1 cellular context compared by ENCODE assay signal in the genomic region with DNA sequence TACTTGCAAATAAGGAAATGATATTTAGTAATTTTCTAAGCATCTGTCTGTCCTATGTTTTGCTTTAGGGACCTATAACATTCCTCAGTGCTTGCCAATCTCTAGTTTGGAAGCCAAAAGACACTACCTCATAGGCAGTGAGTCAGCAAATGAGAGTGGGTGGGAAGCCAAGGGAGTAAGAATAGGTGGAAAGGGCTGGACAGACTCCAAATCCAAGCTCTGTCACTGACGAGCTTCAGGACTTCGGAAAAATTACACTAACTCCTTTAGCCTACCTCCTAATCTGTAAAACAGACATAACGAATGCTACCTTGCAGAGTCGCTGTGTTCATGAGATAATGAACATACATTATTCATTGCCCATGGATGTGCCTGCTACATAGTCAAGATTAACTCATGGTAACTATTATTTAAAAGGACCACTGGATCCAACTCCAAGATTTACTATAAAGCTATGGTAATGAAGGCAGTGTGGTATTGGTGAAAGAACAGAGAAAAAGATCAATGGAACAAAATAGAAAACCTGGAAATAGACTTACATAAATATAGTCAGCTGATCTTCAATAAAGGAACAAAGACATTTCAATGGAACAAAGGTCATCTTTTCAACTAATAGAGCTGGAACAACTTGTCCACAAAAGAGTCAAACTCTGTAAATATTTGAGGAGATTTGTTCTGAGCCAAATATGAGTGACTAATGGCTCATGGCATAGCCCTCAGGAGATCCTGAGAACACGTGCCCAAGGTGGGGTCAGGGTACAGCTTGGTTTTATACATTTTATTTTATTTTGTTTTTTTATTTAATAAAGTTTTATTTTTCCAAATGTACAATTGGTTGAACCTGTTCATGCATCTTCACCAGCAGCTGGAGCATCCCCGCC.
TF ChIP-seq lines count a peak whose summit lies in the region.

No MANE protein-coding gene starts in this region.

TF ChIP-seq in HEK293, 187 proteins besides CTCF, POLR2A, EP300 and RAD21 (continued from another document and continues in another):
- no peak for TF ChIP-seq ZNF169 (tag by site-specific recombination; IDR thresholded peaks at IDR 0.05)
- no peak for TF ChIP-seq ZNF792 (tag by site-specific recombination; IDR thresholded peaks at IDR 0.05)
- peak; percentile 75 for TF ChIP-seq KLF10 (tag by site-specific recombination; IDR thresholded peaks at IDR 0.05)
- TF ChIP-seq ZNF391 (tag by site-specific recombination; IDR thresholded peaks at IDR 0.05; ENCODE audit: borderline replicate concordance, low read depth): no peak
- TF ChIP-seq SALL2 (tag by site-specific recombination; IDR thresholded peaks at IDR 0.05; ENCODE audit: borderline replicate concordance): no peak
- TF ChIP-seq ZNF561 (tag by site-specific recombination; IDR thresholded peaks at IDR 0.05; ENCODE audit: borderline replicate concordance): no peak
- TF ChIP-seq ZNF658 (tag by site-specific recombination; IDR thresholded peaks at IDR 0.05): no peak
- no peak for TF ChIP-seq MYNN (tag by site-specific recombination; IDR thresholded peaks at IDR 0.05; ENCODE audit: borderline replicate concordance)
- no peak for TF ChIP-seq ZXDB (tag by site-specific recombination; IDR thresholded peaks at IDR 0.05)
- TF ChIP-seq, protein P1, sequence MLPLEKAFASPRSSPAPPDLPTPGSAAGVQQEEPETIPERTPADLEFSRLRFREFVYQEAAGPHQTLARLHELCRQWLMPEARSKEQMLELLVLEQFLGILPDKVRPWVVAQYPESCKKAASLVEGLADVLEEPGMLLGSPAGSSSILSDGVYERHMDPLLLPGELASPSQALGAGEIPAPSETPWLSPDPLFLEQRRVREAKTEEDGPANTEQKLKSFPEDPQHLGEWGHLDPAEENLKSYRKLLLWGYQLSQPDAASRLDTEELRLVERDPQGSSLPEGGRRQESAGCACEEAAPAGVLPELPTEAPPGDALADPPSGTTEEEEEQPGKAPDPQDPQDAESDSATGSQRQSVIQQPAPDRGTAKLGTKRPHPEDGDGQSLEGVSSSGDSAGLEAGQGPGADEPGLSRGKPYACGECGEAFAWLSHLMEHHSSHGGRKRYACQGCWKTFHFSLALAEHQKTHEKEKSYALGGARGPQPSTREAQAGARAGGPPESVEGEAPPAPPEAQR (tag by site-specific recombination; IDR thresholded peaks at IDR 0.05): no peak
- peak; percentile 25; the same call in 1 of the 2 replicates for TF ChIP-seq SP3 (tag by site-specific recombination; IDR thresholded peaks at IDR 0.05)
- TF ChIP-seq ZNF280C (tag by site-specific recombination; IDR thresholded peaks at IDR 0.05): no peak
- no peak for TF ChIP-seq ZNF768 (tag by site-specific recombination; IDR thresholded peaks at IDR 0.05)
- TF ChIP-seq KLF16 (tag by site-specific recombination; IDR thresholded peaks at IDR 0.05): no peak
- no peak for TF ChIP-seq ZNF747 (tag by site-specific recombination; IDR thresholded peaks at IDR 0.05)
- peak; percentile 76 for TF ChIP-seq INSM2 (tag by site-specific recombination; IDR thresholded peaks at IDR 0.05)
- TF ChIP-seq, protein P2, sequence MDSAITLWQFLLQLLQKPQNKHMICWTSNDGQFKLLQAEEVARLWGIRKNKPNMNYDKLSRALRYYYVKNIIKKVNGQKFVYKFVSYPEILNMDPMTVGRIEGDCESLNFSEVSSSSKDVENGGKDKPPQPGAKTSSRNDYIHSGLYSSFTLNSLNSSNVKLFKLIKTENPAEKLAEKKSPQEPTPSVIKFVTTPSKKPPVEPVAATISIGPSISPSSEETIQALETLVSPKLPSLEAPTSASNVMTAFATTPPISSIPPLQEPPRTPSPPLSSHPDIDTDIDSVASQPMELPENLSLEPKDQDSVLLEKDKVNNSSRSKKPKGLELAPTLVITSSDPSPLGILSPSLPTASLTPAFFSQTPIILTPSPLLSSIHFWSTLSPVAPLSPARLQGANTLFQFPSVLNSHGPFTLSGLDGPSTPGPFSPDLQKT (IDR thresholded peaks at IDR 0.05; ENCODE audit: borderline replicate concordance, low read depth, low read length): no peak
- TF ChIP-seq IKZF3 (tag by site-specific recombination; IDR thresholded peaks at IDR 0.05): no peak
- TF ChIP-seq HOXD13 (CRISPR knock-in tag; IDR thresholded peaks at IDR 0.05; ENCODE audit: borderline replicate concordance): peak; percentile 82; the same call in 1 of the 2 replicates
- TF ChIP-seq ZNF132 (tag by site-specific recombination; IDR thresholded peaks at IDR 0.05; ENCODE audit: borderline replicate concordance): no peak
- no peak for TF ChIP-seq ZNF404 (tag by site-specific recombination; IDR thresholded peaks at IDR 0.05)
- TF ChIP-seq GLIS1 (tag by site-specific recombination; IDR thresholded peaks at IDR 0.05): peak; percentile 44; the same call in 1 of the 2 replicates
- TF ChIP-seq ZNF266 (tag by site-specific recombination; IDR thresholded peaks at IDR 0.05; ENCODE audit: low read depth): no peak
- no peak for TF ChIP-seq ZNF624 (tag by site-specific recombination; IDR thresholded peaks at IDR 0.05)
- TF ChIP-seq, protein P3, sequence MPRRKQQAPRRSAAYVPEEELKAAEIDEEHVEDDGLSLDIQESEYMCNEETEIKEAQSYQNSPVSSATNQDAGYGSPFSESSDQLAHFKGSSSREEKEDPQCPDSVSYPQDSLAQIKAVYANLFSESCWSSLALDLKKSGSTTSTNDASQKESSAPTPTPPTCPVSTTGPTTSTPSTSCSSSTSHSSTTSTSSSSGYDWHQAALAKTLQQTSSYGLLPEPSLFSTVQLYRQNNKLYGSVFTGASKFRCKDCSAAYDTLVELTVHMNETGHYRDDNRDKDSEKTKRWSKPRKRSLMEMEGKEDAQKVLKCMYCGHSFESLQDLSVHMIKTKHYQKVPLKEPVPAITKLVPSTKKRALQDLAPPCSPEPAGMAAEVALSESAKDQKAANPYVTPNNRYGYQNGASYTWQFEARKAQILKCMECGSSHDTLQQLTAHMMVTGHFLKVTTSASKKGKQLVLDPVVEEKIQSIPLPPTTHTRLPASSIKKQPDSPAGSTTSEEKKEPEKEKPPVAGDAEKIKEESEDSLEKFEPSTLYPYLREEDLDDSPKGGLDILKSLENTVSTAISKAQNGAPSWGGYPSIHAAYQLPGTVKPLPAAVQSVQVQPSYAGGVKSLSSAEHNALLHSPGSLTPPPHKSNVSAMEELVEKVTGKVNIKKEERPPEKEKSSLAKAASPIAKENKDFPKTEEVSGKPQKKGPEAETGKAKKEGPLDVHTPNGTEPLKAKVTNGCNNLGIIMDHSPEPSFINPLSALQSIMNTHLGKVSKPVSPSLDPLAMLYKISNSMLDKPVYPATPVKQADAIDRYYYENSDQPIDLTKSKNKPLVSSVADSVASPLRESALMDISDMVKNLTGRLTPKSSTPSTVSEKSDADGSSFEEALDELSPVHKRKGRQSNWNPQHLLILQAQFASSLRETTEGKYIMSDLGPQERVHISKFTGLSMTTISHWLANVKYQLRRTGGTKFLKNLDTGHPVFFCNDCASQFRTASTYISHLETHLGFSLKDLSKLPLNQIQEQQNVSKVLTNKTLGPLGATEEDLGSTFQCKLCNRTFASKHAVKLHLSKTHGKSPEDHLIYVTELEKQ (tag by site-specific recombination; IDR thresholded peaks at IDR 0.05; ENCODE audit: borderline replicate concordance): 0 out of 2 replicates have a peak, but pooled peaks have one; percentile 64
- no peak for TF ChIP-seq ZNF155 (tag by site-specific recombination; IDR thresholded peaks at IDR 0.05)
- no peak for TF ChIP-seq ZNF571 (tag by site-specific recombination; IDR thresholded peaks at IDR 0.05)
- no peak for TF ChIP-seq ZNF112 (tag by site-specific recombination; IDR thresholded peaks at IDR 0.05)
- no peak for TF ChIP-seq ZBTB20 (tag by site-specific recombination; IDR thresholded peaks at IDR 0.05)
- no peak for TF ChIP-seq MEIS1 (CRISPR knock-in tag; IDR thresholded peaks at IDR 0.05; ENCODE audit: borderline replicate concordance)
- TF ChIP-seq ZNF670 (tag by site-specific recombination; IDR thresholded peaks at IDR 0.05; ENCODE audit: low read depth): no peak
- TF ChIP-seq, protein P4, sequence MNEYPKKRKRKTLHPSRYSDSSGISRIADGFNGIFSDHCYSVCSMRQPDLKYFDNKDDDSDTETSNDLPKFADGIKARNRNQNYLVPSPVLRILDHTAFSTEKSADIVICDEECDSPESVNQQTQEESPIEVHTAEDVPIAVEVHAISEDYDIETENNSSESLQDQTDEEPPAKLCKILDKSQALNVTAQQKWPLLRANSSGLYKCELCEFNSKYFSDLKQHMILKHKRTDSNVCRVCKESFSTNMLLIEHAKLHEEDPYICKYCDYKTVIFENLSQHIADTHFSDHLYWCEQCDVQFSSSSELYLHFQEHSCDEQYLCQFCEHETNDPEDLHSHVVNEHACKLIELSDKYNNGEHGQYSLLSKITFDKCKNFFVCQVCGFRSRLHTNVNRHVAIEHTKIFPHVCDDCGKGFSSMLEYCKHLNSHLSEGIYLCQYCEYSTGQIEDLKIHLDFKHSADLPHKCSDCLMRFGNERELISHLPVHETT (tag by site-specific recombination; IDR thresholded peaks at IDR 0.05): peak; percentile 70; the same call in 1 of the 2 replicates
- TF ChIP-seq, protein P5, sequence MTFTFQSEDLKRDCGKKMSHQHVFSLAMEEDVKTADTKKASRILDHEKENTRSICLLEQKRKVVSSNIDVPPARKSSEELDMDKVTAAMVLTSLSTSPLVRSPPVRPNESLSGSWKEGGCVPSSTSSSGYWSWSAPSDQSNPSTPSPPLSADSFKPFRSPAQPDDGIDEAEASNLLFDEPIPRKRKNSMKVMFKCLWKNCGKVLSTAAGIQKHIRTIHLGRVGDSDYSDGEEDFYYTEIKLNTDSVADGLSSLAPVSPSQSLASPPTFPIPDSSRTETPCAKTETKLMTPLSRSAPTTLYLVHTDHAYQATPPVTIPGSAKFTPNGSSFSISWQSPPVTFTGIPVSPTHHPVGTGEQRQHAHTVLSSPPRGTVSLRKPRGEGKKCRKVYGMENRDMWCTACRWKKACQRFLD (tag by site-specific recombination; IDR thresholded peaks at IDR 0.05): no peak
- peak; percentile 77 for TF ChIP-seq PRDM6 (tag by site-specific recombination; IDR thresholded peaks at IDR 0.05)
- TF ChIP-seq GFI1B (tag by site-specific recombination; IDR thresholded peaks at IDR 0.05): no peak
- peak; percentile 55 for TF ChIP-seq PRDM10 (tag by site-specific recombination; IDR thresholded peaks at IDR 0.05)
- no peak for TF ChIP-seq ZNF174 (tag by site-specific recombination; IDR thresholded peaks at IDR 0.05)
- no peak for TF ChIP-seq ZNF529 (tag by site-specific recombination; IDR thresholded peaks at IDR 0.05; ENCODE audit: insufficient replicate concordance)
- no peak for TF ChIP-seq MZF1 (tag by site-specific recombination; IDR thresholded peaks at IDR 0.05; ENCODE audit: borderline replicate concordance)
